In genomic region chr14:59343585-59343984, GRCh38 we compare ENCODE assay signal across 15 cellular contexts.
DNase-seq lines count a peak whose midpoint lies in the region; ATAC-seq, FAIRE-seq and TF ChIP-seq lines count a peak whose summit lies in the region.
"Had no signal": no experiment of that assay in that cellular context is flagged by ENCODE, and none has a peak within 500 bp of the region (broad histone marks: within the 10 kb centered on the region; RNA-seq: fewer than 3 reads in every experiment).

No MANE protein-coding gene starts in this region.

- peaks cover 0 to 67% of the 10 kb centered on the region in 2 donors for H3K4me1 ChIP-seq in right atrium auricular region
- H3K4me1 ChIP-seq in transverse colon: peaks cover 0 to 7% (median 2%) of the 10 kb centered on the region in 4 donors
- peaks cover 0 to 2% of the 10 kb centered on the region in 2 donors for H3K4me1 ChIP-seq in left lung
- H3K4me1 ChIP-seq: right lobe of liver had no signal

- DNase-seq in NCI-H2196 (lab: John Stamatoyannopoulos, UW; ENCODE audit: unreplicated experiment) (peak; percentile 54), NCI-H2196 treated with DMSO at 0.1 percent for 48 hours (lab: John Stamatoyannopoulos, UW; ENCODE audit: unreplicated experiment) (no peak), SK-N-MC (ENCODE audit: low read depth, low spot score) (no peak), right atrium auricular region (ENCODE audit: low spot score) (no peak), transverse colon (no peak), left lung (no peak), urothelium cell line (ENCODE audit: low spot score) (no peak)
- no peak for DNase-seq in activated CD8-positive, alpha-beta memory T cell treated with anti-CD3 and anti-CD28 coated beads for 24 hours
- DNase-seq: activated effector memory CD4-positive, alpha-beta T cell treated with anti-CD3 and anti-CD28 coated beads, Interleukin-2, amount 50 U/mL, for 16 hours; HFFc6; Kasumi-1; midbrain; right lobe of liver had no signal

- peak overlapping the region; percentile 88; the same call in 1 of the 2 replicates for H3K27ac ChIP-seq in SK-N-MC
- peak overlapping the region; percentile 66 to 87 for H3K27ac ChIP-seq in right atrium auricular region
- peak overlapping the region; percentile 35 to 75 (median 64) for H3K27ac ChIP-seq in transverse colon
- H3K27ac ChIP-seq in left lung: no peak overlapping the region
- H3K27ac ChIP-seq: A549, right lobe of liver had no signal

- no peaks in the 10 kb centered on the region for H3K27me3 ChIP-seq in right atrium auricular region
- no peaks in the 10 kb centered on the region for H3K27me3 ChIP-seq in transverse colon
- H3K27me3 ChIP-seq in left lung: no peaks in the 10 kb centered on the region
- H3K27me3 ChIP-seq: right lobe of liver had no signal

- H3K9me3 ChIP-seq in SK-N-MC (ENCODE audit: low read depth, low read length) (no peaks in the 10 kb centered on the region), right atrium auricular region (no peaks in the 10 kb centered on the region), transverse colon (no peaks in the 10 kb centered on the region), left lung (no peaks in the 10 kb centered on the region)
- H3K9me3 ChIP-seq: A549, right lobe of liver had no signal

- FAIRE-seq in urothelium cell line (lab: Jason Lieb, UNC): no peak
- FAIRE-seq: A549, endothelial cell of umbilical vein had no signal

- in situ Hi-C loops in transverse colon (cut with MboI; ENCODE audit: low pct_ligation_motif_present in 1 of 4, low pct_unique_long_range_greater_than_20kb in 1 of 4, low sequenced_read_pairs in 3 of 4): no loop called here

- TF ChIP-seq POLR2A in transverse colon (IDR thresholded peaks at IDR 0.05): no peak

- ATAC-seq in left lung: no peak
- ATAC-seq: A549, right lobe of liver had no signal

- H3K4me3 ChIP-seq in SK-N-MC (no peak overlapping the region; the same call in 1 of the 2 replicates), right atrium auricular region (no peak overlapping the region), transverse colon (no peak overlapping the region), left lung (no peak overlapping the region)
- H3K4me3 ChIP-seq: A549, right lobe of liver had no signal

- H3K36me3 ChIP-seq in SK-N-MC (ENCODE audit: insufficient read depth, low read length) (no peaks in the 10 kb centered on the region), right atrium auricular region (peaks cover 33% of the 10 kb centered on the region), transverse colon (peaks cover 0 to 5% (median 0%) of the 10 kb centered on the region in 4 donors), left lung (peaks cover 0 to 18% of the 10 kb centered on the region in 2 donors)

- TF ChIP-seq CTCF in right atrium auricular region (IDR thresholded peaks at IDR 0.05) (no peak), transverse colon (IDR thresholded peaks at IDR 0.05) (no peak), left lung (IDR thresholded peaks at IDR 0.05) (no peak)

- no peak for TF ChIP-seq EP300 in transverse colon (IDR thresholded peaks at IDR 0.05; ENCODE audit: low read depth)

- intact Hi-C loops in transverse colon (cut with DNase I; ENCODE audit: low total_unique reads) (no loop called here), left lung (cut with DNase I) (no loop called here)

- H3K9ac ChIP-seq in SK-N-MC (ENCODE audit: insufficient read length): no peak overlapping the region

- WGBS in transverse colon (ENCODE audit: low coverage in 1 of 2), 2 donors: 81% methylated on average over 3 of the region's 3 CpGs; no CpG with 5 or more reads in 1 of the 2 donors

Comparison
In these comparisons a context has a peak if more than half of its experiments do, and no peak if none do; other contexts are left out.
1. H3K27ac ChIP-seq: peak in SK-N-MC (single experiment), right atrium auricular region (2 of 2) and transverse colon (4 of 4); none in left lung (0 of 2).